Comparison of ENCODE assay signal across 30 cellular contexts in genomic region chr6:156189195-156189594, GRCh38.
"Had no signal": no experiment of that assay in that cellular context is flagged by ENCODE, and none has a peak within 500 bp of the region (broad histone marks: within the 10 kb centered on the region; RNA-seq: fewer than 3 reads in every experiment).

No MANE protein-coding gene starts in this region.

- H3K36me3 ChIP-seq: adrenal gland, cardiac muscle cell, colonic mucosa, ovary, prostate gland, sigmoid colon, tibial artery, upper lobe of right lung, WERI-Rb-1 had no signal

- H3K9me3 Mint-ChIP-seq: activated CD8-positive, alpha-beta T cell treated with anti-CD3 and anti-CD28 coated beads for 36 hours had no signal

- H3K4me1 ChIP-seq: adrenal gland, body of pancreas, colonic mucosa, prostate gland, sigmoid colon, tibial artery, upper lobe of right lung had no signal

- H3K4me1 Mint-ChIP-seq: stimulated activated effector memory CD8-positive, alpha-beta T cell treated with anti-CD3 and anti-CD28 coated beads, Interleukin-12 subunit alpha, Interleukin-12 subunit beta, amount 100 ng/mL, for 72 hours had no signal

- H3K4me3 Mint-ChIP-seq: activated CD8-positive, alpha-beta T cell treated with anti-CD3 and anti-CD28 coated beads for 36 hours; activated naive CD8-positive, alpha-beta T cell; stimulated activated effector memory CD8-positive, alpha-beta T cell treated with anti-CD3 and anti-CD28 coated beads, Interleukin-12 subunit alpha, Interleukin-12 subunit beta, amount 100 ng/mL, for 72 hours; stimulated activated naive CD8-positive, alpha-beta T cell treated with anti-CD3 and anti-CD28 coated beads, Interleukin-15, amount 100 ng/mL, for 72 hours; T-helper 17 cell had no signal

- H3K27ac ChIP-seq: adrenal gland, body of pancreas, cardiac muscle cell, colonic mucosa, ovary, prostate gland, sigmoid colon, tibial artery, upper lobe of right lung, WERI-Rb-1 had no signal

- H3K27me3 ChIP-seq: adrenal gland, body of pancreas, cardiac muscle cell, colonic mucosa, ovary, sigmoid colon, tibial artery, upper lobe of right lung had no signal

- H3K36me3 Mint-ChIP-seq: activated naive CD8-positive, alpha-beta T cell; naive B cell; stimulated activated effector memory CD8-positive, alpha-beta T cell treated with anti-CD3 and anti-CD28 coated beads, Interleukin-12 subunit alpha, Interleukin-12 subunit beta, amount 100 ng/mL, for 72 hours had no signal

- H3K27ac Mint-ChIP-seq: activated CD8-positive, alpha-beta T cell treated with anti-CD3 and anti-CD28 coated beads for 36 hours; activated naive CD8-positive, alpha-beta T cell; activated T-helper 2 cell treated with anti-CD3 and anti-CD28 coated beads, Interferon-gamma antibody, Interleukin-2, Interleukin-4, amounts not matched to agents 10 μg/mL and 5 μg/mL and 100 μg/mL, durations not matched to agents 14 hours and 24 hours and 36 hours; stimulated activated effector memory CD8-positive, alpha-beta T cell treated with anti-CD3 and anti-CD28 coated beads, Interleukin-12 subunit alpha, Interleukin-12 subunit beta, amount 100 ng/mL, for 72 hours; stimulated activated naive CD8-positive, alpha-beta T cell treated with anti-CD3 and anti-CD28 coated beads, Interleukin-15, amount 100 ng/mL, for 72 hours; T-helper 17 cell had no signal

- H3K9me3 ChIP-seq: adrenal gland, body of pancreas, colonic mucosa, ovary, prostate gland, sigmoid colon, tibial artery, upper lobe of right lung had no signal

- H3K4me3 ChIP-seq: adrenal gland, body of pancreas, cardiac muscle cell, colonic mucosa, ovary, prostate gland, sigmoid colon, tibial artery, upper lobe of right lung had no signal

- H3K27me3 Mint-ChIP-seq: activated CD8-positive, alpha-beta T cell treated with anti-CD3 and anti-CD28 coated beads for 36 hours; activated naive CD8-positive, alpha-beta T cell; naive B cell; T-helper 17 cell had no signal

- ATAC-seq: activated CD8-positive, alpha-beta T cell treated with anti-CD3 and anti-CD28 coated beads for 36 hours; body of pancreas; left cardiac atrium; stimulated activated effector memory CD8-positive, alpha-beta T cell treated with anti-CD3 and anti-CD28 coated beads, Interleukin-12 subunit alpha, Interleukin-12 subunit beta, amount 100 ng/mL, for 72 hours; stimulated activated naive CD8-positive, alpha-beta T cell treated with anti-CD3 and anti-CD28 coated beads, Interleukin-15, amount 100 ng/mL, for 72 hours; T-helper 17 cell; upper lobe of right lung had no signal

- DNase-seq: activated CD4-positive, alpha-beta T cell treated with anti-CD3 and anti-CD28 coated beads, Interleukin-2, amount 50 U/mL, for 1 hour; activated CD4-positive, CD25-positive, alpha-beta regulatory T cell treated with anti-CD3 and anti-CD28 coated beads, Interleukin-2, amount 50 U/mL, for 72 hours; activated CD8-positive, alpha-beta T cell treated with anti-CD3 and anti-CD28 coated beads for 36 hours; activated T-cell treated with anti-CD3 and anti-CD28 coated beads, Interleukin-2, amount 50 U/mL, for 48 hours; adrenal gland; aorta; body of pancreas; cerebellar nuclear complex; colonic mucosa; effector CD8-positive, alpha-beta T cell; left cardiac atrium; mammary epithelial cell; naive B cell; ovary; retina; sigmoid colon; small intestine; stimulated activated CD4-positive, alpha-beta T cell treated with anti-CD3 and anti-CD28 coated beads, Interleukin-4, amount 100 ng/mL, for 24 hours; stimulated activated naive CD8-positive, alpha-beta T cell treated with anti-CD3 and anti-CD28 coated beads, Interleukin-15, amount 100 ng/mL, for 72 hours; substantia nigra; T-helper 17 cell; T1000; tibial artery; upper lobe of right lung; WERI-Rb-1 had no signal
